Comparison of ENCODE assay signal across 9 cellular contexts in genomic region chr17:7240375-7240774, GRCh38. TPM values are rescaled to one million over a fixed set of nuclear protein-coding genes. Genes with fewer than 3 reads are reported as not detected.
DNase-seq lines count a peak whose midpoint lies in the region; ATAC-seq and TF ChIP-seq lines count a peak whose summit lies in the region.
"Had no signal": no experiment of that assay in that cellular context is flagged by ENCODE, and none has a peak within 500 bp of the region (broad histone marks: within the 10 kb centered on the region; RNA-seq: fewer than 3 reads in every experiment).

No MANE protein-coding gene starts in this region.

- H3K9ac ChIP-seq in liver (ENCODE audit: low read depth in 1 of 2, low read length in 2 of 2) = no peak overlapping the region
- H3K9ac ChIP-seq: KMS-11 had no signal

- H3K9me3 ChIP-seq in cardiac muscle cell (ENCODE audit: low read depth) (no peaks in the 10 kb centered on the region), liver (ENCODE audit: control insufficient read depth in 4 of 4, low read length in 3 of 4) (no peaks in the 10 kb centered on the region), mucosa of descending colon (no peaks in the 10 kb centered on the region)

- no peak for ATAC-seq in left ventricle myocardium superior
- no peak for ATAC-seq in GM21529 (IDR thresholded peaks at IDR 0.05; ENCODE audit: unreplicated experiment)
- ATAC-seq in mucosa of descending colon = no peak

- TF ChIP-seq CTCF in cardiac muscle cell (IDR thresholded peaks at IDR 0.05; ENCODE audit: low read depth, low read length) = no peak
- TF ChIP-seq CTCF in liver (IDR thresholded peaks at IDR 0.05; ENCODE audit: low read depth, low read length, missing input control) = no peak
- TF ChIP-seq CTCF in type B pancreatic cell (conservative IDR thresholded peaks at IDR 0.05) = no peak
- no peak for TF ChIP-seq CTCF in mucosa of descending colon (IDR thresholded peaks at IDR 0.05)

- intact Hi-C loops in left ventricle myocardium superior (cut with micrococcal nuclease) = no loop called here
- intact Hi-C loops in mucosa of descending colon (cut with DNase I, micrococcal nuclease) = no loop called here

- DNase-seq in cardiac muscle cell (ENCODE audit: low read depth in 1 of 2, low spot score in 1 of 2) (no peak), left ventricle myocardium superior (no peak), type B pancreatic cell (ENCODE audit: extremely low spot score, unreplicated experiment) (no peak), NCI-H128 (lab: John Stamatoyannopoulos, UW; ENCODE audit: unreplicated experiment) (no peak), mucosa of descending colon (no peak)
- DNase-seq in activated naive CD8-positive, alpha-beta T cell treated with anti-CD3 and anti-CD28 coated beads for 36 hours = no peak

- TF ChIP-seq RAD21 in liver (IDR thresholded peaks at IDR 0.05) = no peak

- H3K27me3 ChIP-seq in cardiac muscle cell = no peaks in the 10 kb centered on the region
- no peaks in the 10 kb centered on the region for H3K27me3 ChIP-seq in liver (ENCODE audit: control insufficient read depth in 4 of 4, insufficient read depth in 4 of 4, low read length in 3 of 4)

- H3K27ac Mint-ChIP-seq in activated naive CD8-positive, alpha-beta T cell treated with anti-CD3 and anti-CD28 coated beads for 36 hours = peak overlapping the region; percentile 98
- H3K27ac Mint-ChIP-seq in type B pancreatic cell = peak overlapping the region; percentile 97

- H3K9me3 Mint-ChIP-seq in activated naive CD8-positive, alpha-beta T cell treated with anti-CD3 and anti-CD28 coated beads for 36 hours = no peaks in the 10 kb centered on the region
- no peaks in the 10 kb centered on the region for H3K9me3 Mint-ChIP-seq in type B pancreatic cell

- WGBS in liver = 68% methylated on average over 4 of the region's 4 CpGs

- peaks cover 52% of the 10 kb centered on the region for H3K4me1 Mint-ChIP-seq in activated naive CD8-positive, alpha-beta T cell treated with anti-CD3 and anti-CD28 coated beads for 36 hours
- H3K4me1 Mint-ChIP-seq in type B pancreatic cell (ENCODE audit: unreplicated experiment) = peaks cover 30% of the 10 kb centered on the region

- H3K36me3 Mint-ChIP-seq in activated naive CD8-positive, alpha-beta T cell treated with anti-CD3 and anti-CD28 coated beads for 36 hours = peaks cover 32% of the 10 kb centered on the region
- peaks cover 25% of the 10 kb centered on the region for H3K36me3 Mint-ChIP-seq in type B pancreatic cell

- H3K36me3 ChIP-seq in cardiac muscle cell = peaks cover 12% of the 10 kb centered on the region
- H3K36me3 ChIP-seq in liver (ENCODE audit: control insufficient read depth in 4 of 4, insufficient read depth in 3 of 4, low read depth in 1 of 4, low read length in 3 of 4) = peaks cover 7 to 31% (median 18%) of the 10 kb centered on the region in 4 donors
- peaks cover 3% of the 10 kb centered on the region for H3K36me3 ChIP-seq in mucosa of descending colon (ENCODE audit: low read depth)

- peak overlapping the region; percentile 19 for H3K4me3 ChIP-seq in cardiac muscle cell
- peak overlapping the region in 2 of 3 donors; percentile 19 to 91 for H3K4me3 ChIP-seq in liver (ENCODE audit: low read depth in 1 of 3, low read length in 3 of 3)
- no peak overlapping the region for H3K4me3 ChIP-seq in mucosa of descending colon

- H3K27me3 Mint-ChIP-seq in activated naive CD8-positive, alpha-beta T cell treated with anti-CD3 and anti-CD28 coated beads for 36 hours = peaks cover 3% of the 10 kb centered on the region
- peaks cover 4% of the 10 kb centered on the region for H3K27me3 Mint-ChIP-seq in type B pancreatic cell

- H3K27ac ChIP-seq in cardiac muscle cell (no peak overlapping the region), liver (ENCODE audit: low read depth in 1 of 2, low read length in 2 of 2) (peak overlapping the region; percentile 98 to 99)
- H3K27ac ChIP-seq: KMS-11 had no signal

- peaks cover 18% of the 10 kb centered on the region for H3K4me1 ChIP-seq in cardiac muscle cell (ENCODE audit: low read depth)
- peaks cover 2 to 50% (median 35%) of the 10 kb centered on the region in 4 donors for H3K4me1 ChIP-seq in liver (ENCODE audit: control insufficient read depth in 4 of 4, insufficient read depth in 4 of 4, low read length in 3 of 4)
- H3K4me1 ChIP-seq in mucosa of descending colon (ENCODE audit: low read depth) = peaks cover 26% of the 10 kb centered on the region

- H3K4me3 Mint-ChIP-seq in activated naive CD8-positive, alpha-beta T cell treated with anti-CD3 and anti-CD28 coated beads for 36 hours = peak overlapping the region; percentile 98
- H3K4me3 Mint-ChIP-seq in type B pancreatic cell = peak overlapping the region; percentile 98

TF ChIP-seq in liver, 16 proteins besides CTCF, POLR2A, EP300 and RAD21:
- TF ChIP-seq GABPA (IDR thresholded peaks at IDR 0.05 in 1 of 2, conservative IDR thresholded peaks at IDR 0.05 in 1 of 2) = no peak
- no peak for TF ChIP-seq FOXA1 (IDR thresholded peaks at IDR 0.05)
- TF ChIP-seq EGR1 (IDR thresholded peaks at IDR 0.05; ENCODE audit: low read depth in 2 of 2) = no peak
- TF ChIP-seq YY1 (IDR thresholded peaks at IDR 0.05) = no peak
- TF ChIP-seq, protein P1, sequence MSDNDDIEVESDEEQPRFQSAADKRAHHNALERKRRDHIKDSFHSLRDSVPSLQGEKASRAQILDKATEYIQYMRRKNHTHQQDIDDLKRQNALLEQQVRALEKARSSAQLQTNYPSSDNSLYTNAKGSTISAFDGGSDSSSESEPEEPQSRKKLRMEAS (IDR thresholded peaks at IDR 0.05) = no peak
- no peak for TF ChIP-seq RXRA (IDR thresholded peaks at IDR 0.05)

RNA-seq across cellular contexts. Expression of gene PHF23, which starts 1.1 kb away (rescaled TPM):
- 53.5 and 57.7 TPM in 2 replicates for total RNA-seq in cardiac muscle cell
- 53.9 and 65.0 TPM in 2 replicates for polyA plus RNA-seq in cardiac muscle cell
- total RNA-seq in left ventricle myocardium superior = 29.4 TPM
- total RNA-seq in activated naive CD8-positive, alpha-beta T cell treated with anti-CD3 and anti-CD28 coated beads for 36 hours = 10 to 100 TPM; 28.1 to 28.8 TPM
- 10 to 100 TPM; 14.6 to 15.8 TPM for total RNA-seq in liver
- polyA plus RNA-seq in liver = 10 to 100 TPM; 14.0 to 18.3 TPM
- total RNA-seq in type B pancreatic cell (ENCODE audit: low replicate concordance) = 42.8 and 61.1 TPM in 2 replicates
- total RNA-seq in mucosa of descending colon = 10 to 100 TPM; 36.0 to 49.8 (median 36.8) TPM

RNA-seq across cellular contexts. Expression of gene GABARAP, which starts 1.9 kb away (rescaled TPM):
- total RNA-seq in cardiac muscle cell (517 and 760 TPM in 2 replicates), left ventricle myocardium superior (456 TPM), liver (10 to 100 TPM; 74.4 to 88.4 TPM), type B pancreatic cell (ENCODE audit: low replicate concordance) (478 and 570 TPM in 2 replicates), mucosa of descending colon (100 to 1,000 TPM; 424 to 499 (median 484) TPM)
- polyA plus RNA-seq in cardiac muscle cell (772 and 773 TPM in 2 replicates), liver (100 to 1,000 TPM; 322 to 489 TPM)
- total RNA-seq in activated naive CD8-positive, alpha-beta T cell treated with anti-CD3 and anti-CD28 coated beads for 36 hours = 100 to 1,000 TPM; 112 to 113 TPM

RNA-seq across cellular contexts. Expression of gene DVL2, which starts 6.1 kb away (rescaled TPM):
- 87.4 and 121 TPM in 2 replicates for total RNA-seq in cardiac muscle cell
- 79.2 and 80.3 TPM in 2 replicates for polyA plus RNA-seq in cardiac muscle cell
- total RNA-seq in left ventricle myocardium superior = 23.5 TPM
- 10 to 100 TPM; 64.4 to 66.5 TPM for total RNA-seq in activated naive CD8-positive, alpha-beta T cell treated with anti-CD3 and anti-CD28 coated beads for 36 hours
- 10 to 100 TPM; 16.7 to 24.5 TPM for total RNA-seq in liver
- 1 to 10 TPM; 3.4 to 5.9 TPM for polyA plus RNA-seq in liver
- total RNA-seq in type B pancreatic cell (ENCODE audit: low replicate concordance) = 62.8 and 93.9 TPM in 2 replicates
- 10 to 100 TPM; 33.4 to 52.0 (median 36.0) TPM for total RNA-seq in mucosa of descending colon

RNA-seq across cellular contexts. Expression of gene CTDNEP1, which starts 11.2 kb away (rescaled TPM):
- total RNA-seq in cardiac muscle cell (76.0 and 78.3 TPM in 2 replicates), left ventricle myocardium superior (122 TPM), liver (10 to 100 TPM; 15.2 to 21.9 TPM), type B pancreatic cell (ENCODE audit: low replicate concordance) (138 and 154 TPM in 2 replicates), mucosa of descending colon (100 to 1,000 TPM; 117 to 123 (median 117) TPM)
- polyA plus RNA-seq in cardiac muscle cell (92.5 and 98.6 TPM in 2 replicates), liver (10 to 100 TPM; 11.0 to 28.6 TPM)
- 100 to 1,000 TPM; 180 to 191 TPM for total RNA-seq in activated naive CD8-positive, alpha-beta T cell treated with anti-CD3 and anti-CD28 coated beads for 36 hours

RNA-seq across cellular contexts. Expression of gene ELP5, which starts 11.6 kb away (rescaled TPM):
- total RNA-seq in cardiac muscle cell (54.5 and 68.8 TPM in 2 replicates), left ventricle myocardium superior (85.3 TPM), liver (10 to 100 TPM; 19.3 to 24.1 TPM), type B pancreatic cell (ENCODE audit: low replicate concordance) (43.1 and 55.7 TPM in 2 replicates), mucosa of descending colon (10 to 100 TPM; 34.9 to 45.6 (median 42.2) TPM)
- polyA plus RNA-seq in cardiac muscle cell (62.3 and 82.9 TPM in 2 replicates), liver (10 to 100 TPM; 29.1 to 38.4 TPM)
- total RNA-seq in activated naive CD8-positive, alpha-beta T cell treated with anti-CD3 and anti-CD28 coated beads for 36 hours = 100 to 1,000 TPM in 1 of 2 experiments, 10 to 100 TPM in 1; 99.0 to 110 TPM
